Comparison of ENCODE assay signal across 17 cellular contexts in genomic region chr10:116105259-116105658, GRCh38.
DNase-seq lines count a peak whose midpoint lies in the region; ATAC-seq and TF ChIP-seq lines count a peak whose summit lies in the region.
"Had no signal": no experiment of that assay in that cellular context is flagged by ENCODE, and none has a peak within 500 bp of the region (broad histone marks: within the 10 kb centered on the region; RNA-seq: fewer than 3 reads in every experiment).

No MANE protein-coding gene starts in this region.

- no peak overlapping the region for H3K27ac ChIP-seq in lower lobe of right lung
- no peak overlapping the region for H3K27ac ChIP-seq in upper lobe of right lung
- H3K27ac ChIP-seq: 22Rv1; A549; BLaER1 treated with 17β-estradiol and CSF1 and Interleukin-3, amounts not matched to agents 10 nM and 100 nM had no signal

- in situ Hi-C loops in ACHN (cut with HindIII; ENCODE audit: low pct_ligation_motif_present, low pct_unique_long_range_greater_than_20kb, low sequenced_read_pairs), result no loop called here

- peak; percentile 49 for DNase-seq in ACHN
- peak; percentile 4 for DNase-seq in islet precursor cell
- DNase-seq in lower lobe of right lung, result no peak
- no peak for DNase-seq in upper lobe of right lung
- DNase-seq in activated gamma-delta T cell (lab: John Stamatoyannopoulos, UW), result no peak
- DNase-seq in SW 1271 (lab: John Stamatoyannopoulos, UW), result no peak
- DNase-seq: CD8-positive, alpha-beta T cell; DMS 273 treated with DMSO at 0.1 percent for 48 hours; DMS53; DND-41; EL; H9 had no signal

- no peaks in the 10 kb centered on the region for H3K4me1 ChIP-seq in lower lobe of right lung
- no peaks in the 10 kb centered on the region for H3K4me1 ChIP-seq in upper lobe of right lung
- H3K4me1 ChIP-seq: A549; BLaER1 treated with 17β-estradiol and CSF1 and Interleukin-3, amounts not matched to agents 10 nM and 100 nM had no signal

- intact Hi-C loops in lower lobe of right lung (cut with DNase I), result no loop called here
- intact Hi-C loops in upper lobe of right lung (cut with DNase I), result no loop called here

- TF ChIP-seq CTCF in lower lobe of right lung (IDR thresholded peaks at IDR 0.05) (no peak), upper lobe of right lung (IDR thresholded peaks at IDR 0.05) (no peak)

- H3K4me3 ChIP-seq in lower lobe of right lung (no peak overlapping the region), upper lobe of right lung (no peak overlapping the region)
- H3K4me3 ChIP-seq: A549; BLaER1 treated with 17β-estradiol and CSF1 and Interleukin-3, amounts not matched to agents 10 nM and 100 nM; GM12878 had no signal

- H3K9me3 ChIP-seq in lower lobe of right lung, result no peaks in the 10 kb centered on the region
- no peaks in the 10 kb centered on the region for H3K9me3 ChIP-seq in upper lobe of right lung
- H3K9me3 ChIP-seq: A549 had no signal

- H3K36me3 ChIP-seq in lower lobe of right lung (no peaks in the 10 kb centered on the region), upper lobe of right lung (no peaks in the 10 kb centered on the region)
- H3K36me3 ChIP-seq: BLaER1 treated with 17β-estradiol and CSF1 and Interleukin-3, amounts not matched to agents 10 nM and 100 nM had no signal

- H3K27me3 ChIP-seq in lower lobe of right lung (ENCODE audit: low read depth) (no peaks in the 10 kb centered on the region), upper lobe of right lung (no peaks in the 10 kb centered on the region)
- H3K27me3 ChIP-seq: BLaER1 treated with 17β-estradiol and CSF1 and Interleukin-3, amounts not matched to agents 10 nM and 100 nM had no signal

- ATAC-seq in lower lobe of right lung (peak; percentile 60 to 73), upper lobe of right lung (peak; percentile 81), HG03025 (IDR thresholded peaks at IDR 0.05; ENCODE audit: low FRiP score, unreplicated experiment) (no peak)
- ATAC-seq: A549; CD8-positive, alpha-beta T cell; GM12878 had no signal

Comparison
In these comparisons a context has a peak if more than half of its experiments do, and no peak if none do; other contexts are left out.
1. DNase-seq: peak in ACHN (single experiment) and islet precursor cell (single experiment); none in lower lobe of right lung (single experiment), upper lobe of right lung (single experiment), activated gamma-delta T cell (single experiment) and SW 1271 (0 of 2).